In the genomic region with DNA sequence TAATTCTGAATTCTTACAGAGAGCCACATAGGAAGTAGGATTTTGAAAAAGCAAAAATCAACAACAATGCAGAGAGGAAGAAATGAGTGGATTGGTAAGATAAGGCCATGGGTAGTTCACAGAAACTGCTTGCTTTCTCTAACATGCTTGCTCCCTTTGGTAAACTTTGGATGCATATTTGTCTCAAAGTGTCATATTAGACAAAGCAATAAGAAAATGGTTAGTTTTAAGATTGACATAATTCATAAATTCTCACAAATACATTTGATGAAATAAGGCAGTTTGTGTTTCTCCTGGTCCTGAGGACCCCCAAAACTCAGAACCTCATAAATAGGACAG, we compare ENCODE assay signal across 23 cellular contexts. TPM values are rescaled to one million over a fixed set of nuclear protein-coding genes. Genes with fewer than 3 reads are reported as not detected.
DNase-seq lines count a peak whose midpoint lies in the region; ATAC-seq and TF ChIP-seq lines count a peak whose summit lies in the region.
"Had no signal": no experiment of that assay in that cellular context is flagged by ENCODE, and none has a peak within 500 bp of the region (broad histone marks: within the 10 kb centered on the region; RNA-seq: fewer than 3 reads in every experiment).

No MANE protein-coding gene starts in this region.

- peak; percentile 12 for ATAC-seq in GM18907 (IDR thresholded peaks at IDR 0.05; ENCODE audit: unreplicated experiment)
- peak; percentile 23 for ATAC-seq in GM21447 (IDR thresholded peaks at IDR 0.05; ENCODE audit: unreplicated experiment)
- no peak for ATAC-seq in WTC11
- no peak for ATAC-seq in HG02588 (IDR thresholded peaks at IDR 0.05; ENCODE audit: unreplicated experiment)
- ATAC-seq in left colon = no peak
- ATAC-seq: effector memory CD8-positive, alpha-beta T cell; HCT116; left lung; SK-N-SH treated with all-trans-retinoic acid at 6 μM for 48 hours had no signal

- no peaks in the 10 kb centered on the region for H3K27me3 Mint-ChIP-seq in WTC11 (ENCODE audit: low read depth)
- H3K27me3 Mint-ChIP-seq in activated CD4-positive, alpha-beta memory T cell treated with anti-CD3 and anti-CD28 coated beads for 36 hours = peaks cover 1% of the 10 kb centered on the region
- H3K27me3 Mint-ChIP-seq: effector memory CD8-positive, alpha-beta T cell had no signal

- H3K4me1 Mint-ChIP-seq in WTC11 = peaks cover 40% of the 10 kb centered on the region
- H3K4me1 Mint-ChIP-seq in activated CD4-positive, alpha-beta memory T cell treated with anti-CD3 and anti-CD28 coated beads for 36 hours (ENCODE audit: low read depth) = peaks cover 6% of the 10 kb centered on the region

- H3K4me3 Mint-ChIP-seq in WTC11 = no peak overlapping the region
- no peak overlapping the region for H3K4me3 Mint-ChIP-seq in activated CD4-positive, alpha-beta memory T cell treated with anti-CD3 and anti-CD28 coated beads for 36 hours
- H3K4me3 Mint-ChIP-seq: effector memory CD8-positive, alpha-beta T cell had no signal

- POLR2A ChIA-PET in WTC11 (lab: Charles Lee) = no interaction called here
- POLR2A ChIA-PET in activated CD4-positive, alpha-beta memory T cell treated with anti-CD3 and anti-CD28 coated beads for 36 hours (lab: Charles Lee) = no interaction called here

- H2AFZ ChIP-seq in osteoblast (ENCODE audit: low read length) = no peak overlapping the region

- peaks cover 79% of the 10 kb centered on the region for H3K79me2 ChIP-seq in osteoblast (ENCODE audit: insufficient read depth, low read length)

- peaks cover 54% of the 10 kb centered on the region for H3K4me1 ChIP-seq in osteoblast (ENCODE audit: insufficient read depth, low read length)

- H3K4me2 ChIP-seq in osteoblast (ENCODE audit: insufficient read depth, low read length) = peak overlapping the region; percentile 64

- peaks cover 4% of the 10 kb centered on the region for H4K20me1 ChIP-seq in osteoblast (ENCODE audit: insufficient read depth, low read length)

- H3K9me3 Mint-ChIP-seq in WTC11 = no peaks in the 10 kb centered on the region
- H3K9me3 Mint-ChIP-seq in activated CD4-positive, alpha-beta memory T cell treated with anti-CD3 and anti-CD28 coated beads for 36 hours = no peaks in the 10 kb centered on the region
- H3K9me3 Mint-ChIP-seq: effector memory CD8-positive, alpha-beta T cell had no signal

- H3K36me3 ChIP-seq in osteoblast (ENCODE audit: insufficient read depth, low read length) = peaks cover 2% of the 10 kb centered on the region
- H3K36me3 ChIP-seq: ascending aorta, left lung, right atrium auricular region, thoracic aorta had no signal

- H3K27me3 ChIP-seq in osteoblast (ENCODE audit: insufficient read depth, low read length) = no peaks in the 10 kb centered on the region
- H3K27me3 ChIP-seq: ascending aorta, left lung, right atrium auricular region had no signal

- H3K27ac ChIP-seq in osteoblast (ENCODE audit: low read depth, low read length) = peak overlapping the region; percentile 39
- H3K27ac ChIP-seq: ascending aorta, right atrium auricular region, thoracic aorta had no signal

- H3K9me3 ChIP-seq in osteoblast (ENCODE audit: low read depth, low read length) = no peaks in the 10 kb centered on the region
- H3K9me3 ChIP-seq: ascending aorta, left lung, right atrium auricular region, thoracic aorta had no signal

- DNase-seq in WTC11 (ENCODE audit: low spot score) = no peak
- DNase-seq in osteoblast (ENCODE audit: insufficient read length, low spot score, missing footprints) = no peak
- no peak for DNase-seq in activated CD4-positive, alpha-beta memory T cell treated with anti-CD3 and anti-CD28 coated beads for 36 hours
- no peak for DNase-seq in left colon
- DNase-seq: activated CD4-positive, alpha-beta T cell treated with anti-CD3 and anti-CD28 coated beads, Interleukin-2, amount 50 U/mL, for 1 hour; activated naive CD4-positive, alpha-beta T cell; AML-193; COR-L47; effector memory CD8-positive, alpha-beta T cell; left lung; NCI-H1048; NCI-H2081; NK-92 treated with Interleukin-12 subunit alpha and Interleukin-12 subunit beta, amount 100 ng/mL, for 24 hours; occipital lobe; RPMI8226 had no signal

- CTCF ChIA-PET in WTC11 (lab: Charles Lee) = no interaction called here
- CTCF ChIA-PET in activated CD4-positive, alpha-beta memory T cell treated with anti-CD3 and anti-CD28 coated beads for 36 hours (lab: Charles Lee) = no interaction called here

- no peak for TF ChIP-seq CTCF in WTC11 (IDR thresholded peaks at IDR 0.05)
- TF ChIP-seq CTCF in osteoblast (IDR thresholded peaks at IDR 0.05; ENCODE audit: extremely low read depth, low read depth, low read length) = no peak

- H3K27ac Mint-ChIP-seq in WTC11 = peak overlapping the region; percentile 7; the same call in 1 of the 2 replicates
- no peak overlapping the region for H3K27ac Mint-ChIP-seq in activated CD4-positive, alpha-beta memory T cell treated with anti-CD3 and anti-CD28 coated beads for 36 hours

- H3K4me3 ChIP-seq in osteoblast (ENCODE audit: insufficient read depth, low read length) = no peak overlapping the region
- H3K4me3 ChIP-seq: ascending aorta, left lung, right atrium auricular region, thoracic aorta had no signal

- no peaks in the 10 kb centered on the region for H3K36me3 Mint-ChIP-seq in WTC11
- no peaks in the 10 kb centered on the region for H3K36me3 Mint-ChIP-seq in activated CD4-positive, alpha-beta memory T cell treated with anti-CD3 and anti-CD28 coated beads for 36 hours

- intact Hi-C loops in activated CD4-positive, alpha-beta memory T cell treated with anti-CD3 and anti-CD28 coated beads for 36 hours (cut with micrococcal nuclease) = no loop called here
- intact Hi-C loops in left colon (cut with DNase I, micrococcal nuclease) = no loop called here

TF ChIP-seq in WTC11, 78 proteins besides CTCF, POLR2A, EP300 and RAD21:
- TF ChIP-seq FOXK1 (CRISPR knock-in tag; IDR thresholded peaks at IDR 0.05) (no peak), ESRRA (CRISPR knock-in tag; IDR thresholded peaks at IDR 0.05; ENCODE audit: borderline replicate concordance) (no peak), CBFB (CRISPR knock-in tag; IDR thresholded peaks at IDR 0.05; ENCODE audit: low read depth) (no peak), ATF1 (CRISPR knock-in tag; IDR thresholded peaks at IDR 0.05) (no peak), CREM (CRISPR knock-in tag; IDR thresholded peaks at IDR 0.05) (no peak), NR3C1 (CRISPR knock-in tag; conservative IDR thresholded peaks at IDR 0.05; ENCODE audit: low read depth) (no peak), ZNF121 (CRISPR knock-in tag; IDR thresholded peaks at IDR 0.05) (no peak), NR2C2 (CRISPR knock-in tag; IDR thresholded peaks at IDR 0.05) (no peak), ZNF263 (CRISPR knock-in tag; IDR thresholded peaks at IDR 0.05; ENCODE audit: low read depth) (no peak), PRDM15 (CRISPR knock-in tag; IDR thresholded peaks at IDR 0.05) (no peak)
- TF ChIP-seq, protein P1, sequence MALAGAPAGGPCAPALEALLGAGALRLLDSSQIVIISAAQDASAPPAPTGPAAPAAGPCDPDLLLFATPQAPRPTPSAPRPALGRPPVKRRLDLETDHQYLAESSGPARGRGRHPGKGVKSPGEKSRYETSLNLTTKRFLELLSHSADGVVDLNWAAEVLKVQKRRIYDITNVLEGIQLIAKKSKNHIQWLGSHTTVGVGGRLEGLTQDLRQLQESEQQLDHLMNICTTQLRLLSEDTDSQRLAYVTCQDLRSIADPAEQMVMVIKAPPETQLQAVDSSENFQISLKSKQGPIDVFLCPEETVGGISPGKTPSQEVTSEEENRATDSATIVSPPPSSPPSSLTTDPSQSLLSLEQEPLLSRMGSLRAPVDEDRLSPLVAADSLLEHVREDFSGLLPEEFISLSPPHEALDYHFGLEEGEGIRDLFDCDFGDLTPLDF (CRISPR knock-in tag; IDR thresholded peaks at IDR 0.05) = no peak

RNA-seq across cellular contexts. Expression of gene UTRN, which starts 31.7 kb away (rescaled TPM):
- total RNA-seq in WTC11 (2021) (125 to 127 TPM (median 125 TPM) in 3 replicates), osteoblast (235 and 242 TPM in 2 replicates), left colon (10 to 100 TPM; 88.3 to 89.5 TPM)
- total RNA-seq in activated CD4-positive, alpha-beta memory T cell treated with anti-CD3 and anti-CD28 coated beads for 36 hours = 10 to 100 TPM; 37.8 to 38.1 TPM

Comparison
In these comparisons a context has a peak if more than half of its experiments do, and no peak if none do; other contexts are left out.
1. ATAC-seq: peak in GM18907 (single experiment) and GM21447 (single experiment); none in WTC11 (single experiment), HG02588 (single experiment) and left colon (single experiment).